In genomic region chr1:156121441-156121840, GRCh38 we compare ENCODE assay signal across 10 cellular contexts. TPM values are rescaled to one million over a fixed set of nuclear protein-coding genes. Genes with fewer than 3 reads are reported as not detected.
A peak's percentile ranks its signal among the peaks of the same experiment; 100 is the strongest.
DNase-seq lines count a peak whose midpoint lies in the region; ATAC-seq and TF ChIP-seq lines count a peak whose summit lies in the region.
"Had no signal": no experiment of that assay in that cellular context is flagged by ENCODE, and none has a peak within 500 bp of the region (broad histone marks: within the 10 kb centered on the region; RNA-seq: fewer than 3 reads in every experiment).

No MANE protein-coding gene starts in this region.

- DNase-seq in heart right ventricle (no peak), Right ventricle myocardium inferior (ENCODE audit: missing footprints) (no peak), vagina (ENCODE audit: extremely low spot score in 2 of 2) (no peak), NCI-H526 treated with DMSO at 0.1 percent for 48 hours (lab: John Stamatoyannopoulos, UW) (no peak), SK-N-DZ (ENCODE audit: low spot score) (no peak), NCI-H146 (lab: John Stamatoyannopoulos, UW) (no peak)
- DNase-seq: NCI-H2107 had no signal

- H3K9me3 ChIP-seq in heart right ventricle (no peaks in the 10 kb centered on the region), duodenal mucosa (ENCODE audit: control insufficient read depth in 1 of 2, low read length in 2 of 2) (no peaks in the 10 kb centered on the region), vagina (no peaks in the 10 kb centered on the region)

- H3K27me3 Mint-ChIP-seq in nephron (ENCODE audit: low read depth): no peaks in the 10 kb centered on the region

- 62 to 66% methylated on average over 4 of the region's 4 CpGs for WGBS in heart right ventricle, 2 donors

- H3K27ac Mint-ChIP-seq in nephron: peak overlapping the region; percentile 86 to 95 (median 94)

- no peak for TF ChIP-seq POLR2A in vagina (IDR thresholded peaks at IDR 0.05)

- H3K4me1 Mint-ChIP-seq in nephron: peaks cover 71% of the 10 kb centered on the region

- H3K27me3 ChIP-seq in heart right ventricle (no peaks in the 10 kb centered on the region), duodenal mucosa (ENCODE audit: control insufficient read depth in 1 of 2, insufficient read depth in 2 of 2, low read length in 2 of 2) (no peaks in the 10 kb centered on the region), vagina (no peaks in the 10 kb centered on the region)

- H3K27ac ChIP-seq in heart right ventricle: peak overlapping the region; percentile 90 to 100 (median 98)
- peak overlapping the region; percentile 38 for H3K27ac ChIP-seq in duodenal mucosa (ENCODE audit: low read depth, low read length)
- H3K27ac ChIP-seq in vagina: peak overlapping the region; percentile 97

- H3K4me1 ChIP-seq in heart right ventricle (peaks cover 56 to 100% (median 99%) of the 10 kb centered on the region in 9 donors), duodenal mucosa (ENCODE audit: control insufficient read depth in 1 of 2, insufficient read depth in 2 of 2, low read length in 2 of 2) (peaks cover 67 to 91% of the 10 kb centered on the region in 2 donors), vagina (peaks cover 99% of the 10 kb centered on the region)

- no peak for ATAC-seq in heart right ventricle
- no peak for ATAC-seq in Right ventricle myocardium inferior

- peaks cover 0 to 30% (median 0%) of the 10 kb centered on the region in 9 donors for H3K36me3 ChIP-seq in heart right ventricle
- no peaks in the 10 kb centered on the region for H3K36me3 ChIP-seq in duodenal mucosa (ENCODE audit: control insufficient read depth in 1 of 2, insufficient read depth in 2 of 2, low read length in 2 of 2)
- H3K36me3 ChIP-seq in vagina: no peaks in the 10 kb centered on the region

- H3K36me3 Mint-ChIP-seq in nephron (ENCODE audit: low read depth): peaks cover 5% of the 10 kb centered on the region

- peak overlapping the region; percentile 25 to 45 for H3K9ac ChIP-seq in duodenal mucosa (ENCODE audit: low read depth in 1 of 2, low read length in 2 of 2)

- H3K4me3 ChIP-seq in heart right ventricle (peak overlapping the region in 8 of 10 donors; percentile 20 to 99 (median 88)), duodenal mucosa (ENCODE audit: low read depth in 1 of 2, low read length in 2 of 2) (peak overlapping the region; percentile 36 to 43), vagina (peak overlapping the region; percentile 100)

- H3K4me3 Mint-ChIP-seq in nephron: peak overlapping the region; percentile 9 to 79 (median 55)

- H3K9me3 Mint-ChIP-seq in nephron: no peaks in the 10 kb centered on the region

- TF ChIP-seq CTCF in heart right ventricle (IDR thresholded peaks at IDR 0.05) (no peak), nephron (IDR thresholded peaks at IDR 0.05; ENCODE audit: unreplicated experiment in 3 of 3) (no peak), vagina (IDR thresholded peaks at IDR 0.05) (no peak)

- intact Hi-C loops in heart right ventricle (cut with DNase I): no loop called here
- intact Hi-C loops in Right ventricle myocardium inferior (cut with DNase I): loop anchor here (10.0 kb wide), 1 partner anchor 543 kb away; no protein-coding TSS in a partner anchor
- intact Hi-C loops in vagina (cut with DNase I): no loop called here

RNA-seq across cellular contexts. Expression of gene LMNA, which starts 6.9 kb away (rescaled TPM):
- total RNA-seq in heart right ventricle (100 to 1,000 TPM; 213 to 554 (median 267) TPM), Right ventricle myocardium inferior (288 TPM), vagina (436 TPM)
- polyA plus RNA-seq in heart right ventricle: 100 to 1,000 TPM; 286 to 356 TPM
- polyA plus RNA-seq in SK-N-DZ (2014; cell fraction: cytosol; rRNA removed): 18.7 and 26.6 TPM in 2 replicates
- polyA plus RNA-seq in SK-N-DZ (2014; cell fraction: nucleus; rRNA removed): 41.9 and 45.0 TPM in 2 replicates

RNA-seq across cellular contexts. Expression of gene SEMA4A, which starts 31.9 kb away (rescaled TPM):
- 1 to 10 TPM in 9 of 10 donors, under 1 TPM in 1; 0.98 to 6.8 (median 1.8) TPM for total RNA-seq in heart right ventricle
- polyA plus RNA-seq in heart right ventricle: 1 to 10 TPM; 1.1 to 2.0 TPM
- total RNA-seq in Right ventricle myocardium inferior: 2.2 TPM
- total RNA-seq in vagina: 18.7 TPM
- 1.8 and 2.0 TPM in 2 replicates for polyA plus RNA-seq in SK-N-DZ (2014; cell fraction: cytosol; rRNA removed)
- 4.1 and 5.1 TPM in 2 replicates for polyA plus RNA-seq in SK-N-DZ (2014; cell fraction: nucleus; rRNA removed)

RNA-seq across cellular contexts. Expression of gene MEX3A, which starts 39.2 kb away (rescaled TPM):
- total RNA-seq in heart right ventricle (under 1 TPM; 0.09 to 0.31 (median 0.19) TPM), Right ventricle myocardium inferior (0.24 TPM), vagina (1.2 TPM)
- under 1 TPM; 0.17 to 0.29 TPM for polyA plus RNA-seq in heart right ventricle
- polyA plus RNA-seq in SK-N-DZ (2014; cell fraction: cytosol; rRNA removed): 52.8 and 57.8 TPM in 2 replicates
- polyA plus RNA-seq in SK-N-DZ (2014; cell fraction: nucleus; rRNA removed): 24.5 and 43.5 TPM in 2 replicates
- total RNA-seq: T-helper 1 cell treated with Interleukin-12 subunit alpha and Interleukin-12 subunit beta and Interleukin-4 antibody, amounts not matched to agents 30 ng/mL and 1 ng/mL, for 36 hours had no signal

Comparison
In these comparisons a context has a peak if more than half of its experiments do, and no peak if none do; other contexts are left out.
1. H3K27ac ChIP-seq: peak in every context shown above with its lines; median percentile 98 in heart right ventricle; 97 in vagina; 38 in duodenal mucosa.
2. H3K4me3 ChIP-seq: peak in every context shown above with its lines; median percentile 100 in vagina; 88 in heart right ventricle; 40 in duodenal mucosa.